1 cellular context compared by ENCODE assay signal in genomic region chr11:1155274-1155693, GRCh38.
A peak's percentile ranks its signal among the peaks of the same experiment; 100 is the strongest.
TF ChIP-seq lines count a peak whose summit lies in the region.

No MANE protein-coding gene starts in this region.

TF ChIP-seq in IMR-90, 13 proteins besides CTCF, POLR2A, EP300 and RAD21:
- TF ChIP-seq SMC3 (IDR thresholded peaks at IDR 0.05; ENCODE audit: low read depth, low read length) (no peak), FOS (IDR thresholded peaks at IDR 0.05; ENCODE audit: low read depth, low read length) (peak; percentile 46; the same call in 1 of the 2 replicates)
